Comparison of ENCODE assay signal across 8 cellular contexts in the genomic region with DNA sequence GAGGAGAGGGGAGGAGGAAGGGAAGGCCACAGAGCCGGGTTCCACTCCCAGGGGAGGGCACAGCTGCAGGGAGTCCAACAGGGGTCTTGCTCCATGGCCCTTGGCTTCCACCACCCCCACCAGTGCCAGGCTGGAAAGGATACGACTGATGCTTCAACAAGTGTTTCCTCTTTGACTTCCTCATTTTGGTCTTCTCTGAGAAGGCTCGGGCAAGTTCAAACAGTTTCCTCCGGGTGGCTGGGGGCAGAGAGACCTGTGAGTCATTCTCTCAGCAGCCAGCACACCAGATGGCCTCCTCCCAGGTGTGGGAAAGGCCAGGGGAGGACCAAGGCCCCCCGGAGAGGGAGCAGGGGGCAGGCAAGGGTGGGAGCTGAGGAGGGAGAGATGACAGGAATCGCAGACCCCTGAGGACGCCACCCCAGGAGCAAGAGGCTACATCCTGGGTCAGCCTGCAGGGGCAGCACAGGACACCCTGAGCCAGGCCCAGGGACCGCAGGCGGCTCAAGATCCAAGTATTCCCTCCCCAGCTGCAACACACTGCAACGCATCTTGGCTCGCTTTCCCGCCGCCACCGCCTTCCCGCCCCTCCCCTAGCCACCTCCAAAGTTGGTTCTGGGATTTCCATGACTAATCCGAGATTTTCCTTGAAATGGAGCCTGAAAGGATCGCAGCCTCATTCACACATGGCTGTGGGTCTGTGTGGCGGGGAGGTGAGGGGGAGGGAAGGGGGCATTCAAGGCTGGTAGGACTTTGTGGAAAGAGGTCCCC. TPM values are rescaled to one million over a fixed set of nuclear protein-coding genes. Genes with fewer than 3 reads are reported as not detected.
DNase-seq lines count a peak whose midpoint lies in the region; ATAC-seq, FAIRE-seq and TF ChIP-seq lines count a peak whose summit lies in the region.

No MANE protein-coding gene starts in this region.

- peak; percentile 73 for ATAC-seq in GM19023 (IDR thresholded peaks at IDR 0.05; ENCODE audit: unreplicated experiment)
- peak; percentile 78 for ATAC-seq in HG03439 (IDR thresholded peaks at IDR 0.05; ENCODE audit: unreplicated experiment)
- peak; percentile 78 for ATAC-seq in mucosa of descending colon
- peak; percentile 91 for ATAC-seq in aorta (ENCODE audit: low FRiP score)
- ATAC-seq in GM19035 (IDR thresholded peaks at IDR 0.05; ENCODE audit: unreplicated experiment): no peak

- no peaks in the 10 kb centered on the region for H3K23me2 ChIP-seq in H1 (ENCODE audit: low read depth, low read length)

- intact Hi-C loops in mucosa of descending colon (cut with DNase I, micrococcal nuclease): no loop called here
- intact Hi-C loops in aorta (cut with DNase I): loop anchor here in 1 of 2 donors (2.0 kb wide), 1 partner anchor 25 kb away; no protein-coding TSS in a partner anchor

- peak overlapping the region; percentile 67; the same call in 1 of the 2 replicates for H2BK5ac ChIP-seq in H1 (ENCODE audit: low read depth, low read length)

- H3K79me1 ChIP-seq in H1 (ENCODE audit: low read depth, low read length): no peaks in the 10 kb centered on the region

- peak overlapping the region; percentile 75 for H3K18ac ChIP-seq in H1 (ENCODE audit: extremely low read depth, low read length)

- no peaks in the 10 kb centered on the region for H3K9me3 ChIP-seq in H1 (ENCODE audit: insufficient read depth in 2 of 2, low read depth in 1 of 2, low read length in 1 of 2)
- no peaks in the 10 kb centered on the region for H3K9me3 ChIP-seq in mucosa of descending colon
- H3K9me3 ChIP-seq in aorta (ENCODE audit: control insufficient read depth, low read length): no peaks in the 10 kb centered on the region

- peak; percentile 65 to 68 for TF ChIP-seq RAD21 in H1 (IDR thresholded peaks at IDR 0.05 in 1 of 2, conservative IDR thresholded peaks at IDR 0.05 in 1 of 2; ENCODE audit: low read depth in 2 of 2, low read length in 2 of 2)

- H4K5ac ChIP-seq in H1 (ENCODE audit: insufficient read length, low read depth, low read length): no peak overlapping the region

- TF ChIP-seq CTCF in H1 (IDR thresholded peaks at IDR 0.05; ENCODE audit: control extremely low read depth in 1 of 3, insufficient read depth in 1 of 3, low read depth in 1 of 3, low read length in 3 of 3) (peak; percentile 65 to 79 (median 73)), mucosa of descending colon (IDR thresholded peaks at IDR 0.05) (no peak)

- H3K14ac ChIP-seq in H1 (ENCODE audit: insufficient read length): no peak overlapping the region

- H3K23ac ChIP-seq in H1 (ENCODE audit: insufficient read length): no peak overlapping the region

- whole genome bisulfite sequencing in H1 (ENCODE audit: extremely low coverage in 1 of 2, insufficient coverage in 1 of 2, insufficient read length in 1 of 2, insufficient replicate concordance in 2 of 2, low coverage in 1 of 2, low lambda C conversion rate in 2 of 2, missing lambda C conversion rate in 1 of 2), 2 experiments: 60% methylated on average over 15 of the region's 18 CpGs; no CpG with 5 or more reads in 1 of the 2 experiments
- whole genome bisulfite sequencing in aorta, 2 donors: 0 to 3% methylated on average over 16 to 18 of the region's 18 CpGs

- no peak overlapping the region; a peak in 1 of 4 replicates for H3K4me2 ChIP-seq in H1 (ENCODE audit: insufficient read depth in 1 of 2, low read depth in 2 of 2, low read length in 2 of 2)

- no peak overlapping the region for H2AFZ ChIP-seq in H1 (ENCODE audit: low read length)

- no peak for TF ChIP-seq EP300 in H1 (IDR thresholded peaks at IDR 0.05; ENCODE audit: borderline replicate concordance in 1 of 2, low read depth in 2 of 2, low read length in 2 of 2)

- H2BK15ac ChIP-seq in H1 (ENCODE audit: low read length): peak overlapping the region; percentile 84; the same call in 1 of the 2 replicates

- no peaks in the 10 kb centered on the region for H3K27me3 ChIP-seq in H1 (replicated peaks in 1 of 4; ENCODE audit: control insufficient read depth in 3 of 4, extremely low read depth in 1 of 4, insufficient read depth in 3 of 4, low read length in 3 of 4)
- H3K27me3 ChIP-seq in aorta (ENCODE audit: control insufficient read depth in 1 of 2, insufficient read depth in 2 of 2, low read length in 1 of 2): no peaks in the 10 kb centered on the region

- no peaks in the 10 kb centered on the region for H4K20me1 ChIP-seq in H1 (replicated peaks in 1 of 2; ENCODE audit: control insufficient read depth in 1 of 2, insufficient read depth in 2 of 2, low read length in 2 of 2)

- H2BK20ac ChIP-seq in H1 (ENCODE audit: low read length): 0 out of 2 replicates have a peak overlapping the region, but pooled peaks have one; percentile 32

- no peak overlapping the region for H2BK120ac ChIP-seq in H1 (replicated peaks; ENCODE audit: low read depth, low read length)

- peak; percentile 91 for DNase-seq in Caki2 (ENCODE audit: low read depth)
- DNase-seq in SIG-M5 treated with dmso at 0.1 percent for 504 hours (lab: John Stamatoyannopoulos, UW; ENCODE audit: unreplicated experiment): peak; percentile 98
- peak; percentile 58 to 71 for DNase-seq in H1 (ENCODE audit: low read depth in 1 of 2, low spot score in 2 of 2)
- peak; percentile 35 to 74 (median 65) for DNase-seq in mucosa of descending colon
- DNase-seq in aorta: peak; percentile 92 to 96

- H3K4me1 ChIP-seq in H1 (replicated peaks in 1 of 4; ENCODE audit: control insufficient read depth in 3 of 4, insufficient read depth in 4 of 4, low read length in 3 of 4): peaks cover 0 to 18% (median 11%) of the 10 kb centered on the region in 4 experiments; a peak in 6 of 7 replicates
- peaks cover 9% of the 10 kb centered on the region for H3K4me1 ChIP-seq in mucosa of descending colon (ENCODE audit: low read depth)
- no peaks in the 10 kb centered on the region for H3K4me1 ChIP-seq in aorta (ENCODE audit: control insufficient read depth in 1 of 2, insufficient read depth in 2 of 2, low read length in 2 of 2)

- no peak overlapping the region for H4K8ac ChIP-seq in H1 (ENCODE audit: extremely low read depth, insufficient read depth, low read length)

- no peak overlapping the region for H3K4ac ChIP-seq in H1 (replicated peaks; ENCODE audit: insufficient read length, low read depth, low read length)

- H3K36me3 ChIP-seq in H1 (ENCODE audit: control insufficient read depth in 2 of 4, insufficient read depth in 4 of 4, low read length in 3 of 4): no peaks in the 10 kb centered on the region; a peak in 1 of 8 replicates
- H3K36me3 ChIP-seq in mucosa of descending colon (ENCODE audit: low read depth): no peaks in the 10 kb centered on the region
- no peaks in the 10 kb centered on the region for H3K36me3 ChIP-seq in aorta (ENCODE audit: control insufficient read depth in 1 of 2, insufficient read depth in 2 of 2, low read length in 1 of 2)

- FAIRE-seq in H1 (lab: Jason Lieb, UNC): peak; percentile 57

- H2BK12ac ChIP-seq in H1 (ENCODE audit: low read depth, low read length): peak overlapping the region; percentile 68; the same call in 1 of the 2 replicates

- CTCF ChIA-PET in H1 (lab: Charles Lee; ENCODE audit: partially characterized antibody): interaction anchor here (0.6 to 20.7 kb wide), 22 partner anchors 10 to 243 kb away, joined by 3 to 221 read pairs (median 8); a partner anchor contains a TSS

- POLR2A ChIA-PET in H1 (lab: Charles Lee; ENCODE audit: partially characterized antibody): interaction anchor here (0.9 to 32.5 kb wide), 9 partner anchors 9 to 289 kb away, joined by 3 to 672 read pairs (median 4); a partner anchor contains a TSS

- peak overlapping the region; percentile 70 for H4K91ac ChIP-seq in H1 (replicated peaks; ENCODE audit: insufficient read length, low read length)

- H3K9ac ChIP-seq in H1 (replicated peaks in 1 of 4; ENCODE audit: extremely low read depth in 1 of 4, low read depth in 3 of 4, low read length in 3 of 4): no peak overlapping the region

- no peak for TF ChIP-seq POLR2A in H1 (IDR thresholded peaks at IDR 0.05; ENCODE audit: control extremely low read depth in 1 of 2, low read depth in 2 of 2, low read length in 2 of 2)

- H3K4me3 ChIP-seq in H1 (ENCODE audit: extremely low read depth in 1 of 4, insufficient read depth in 2 of 4, low read depth in 3 of 4, low read length in 4 of 4) (no peak overlapping the region), mucosa of descending colon (no peak overlapping the region), aorta (ENCODE audit: low read length in 2 of 2) (no peak overlapping the region)

- H3K27ac ChIP-seq in H1 (ENCODE audit: low read depth, low read length) (no peak overlapping the region), aorta (ENCODE audit: low read depth in 1 of 2, low read length in 2 of 2) (peak overlapping the region in 1 of 2 donors; percentile 87)

- H3K56ac ChIP-seq in H1 (replicated peaks; ENCODE audit: insufficient read length, low read depth, low read length): no peak overlapping the region

- peak overlapping the region; percentile 82; the same call in 1 of the 2 replicates for H2AK5ac ChIP-seq in H1 (ENCODE audit: low read depth, low read length)

- in situ Hi-C loops in Caki2 (cut with HindIII; ENCODE audit: low pct_unique_long_range_greater_than_20kb, low sequenced_read_pairs): no loop called here

- H3K79me2 ChIP-seq in H1 (ENCODE audit: control insufficient read depth in 1 of 2, insufficient read depth in 2 of 2, low read length in 2 of 2): no peaks in the 10 kb centered on the region

TF ChIP-seq in H1, 55 proteins besides CTCF, POLR2A, EP300 and RAD21 (continues in another document):
- TF ChIP-seq SP1 (IDR thresholded peaks at IDR 0.05; ENCODE audit: low read depth, low read length) (no peak), HDAC2 (IDR thresholded peaks at IDR 0.05; ENCODE audit: borderline replicate concordance in 1 of 2, low read depth in 2 of 2, low read length in 2 of 2) (no peak)
- TF ChIP-seq, protein P1, sequence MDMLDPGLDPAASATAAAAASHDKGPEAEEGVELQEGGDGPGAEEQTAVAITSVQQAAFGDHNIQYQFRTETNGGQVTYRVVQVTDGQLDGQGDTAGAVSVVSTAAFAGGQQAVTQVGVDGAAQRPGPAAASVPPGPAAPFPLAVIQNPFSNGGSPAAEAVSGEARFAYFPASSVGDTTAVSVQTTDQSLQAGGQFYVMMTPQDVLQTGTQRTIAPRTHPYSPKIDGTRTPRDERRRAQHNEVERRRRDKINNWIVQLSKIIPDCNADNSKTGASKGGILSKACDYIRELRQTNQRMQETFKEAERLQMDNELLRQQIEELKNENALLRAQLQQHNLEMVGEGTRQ (IDR thresholded peaks at IDR 0.05; ENCODE audit: low read length): no peak

RNA-seq across cellular contexts. Expression of a gene that starts 18.3 kb away (rescaled TPM):
- total RNA-seq in Caki2 (2014; rRNA removed; shearing (Covaris generic); ENCODE audit: low replicate concordance): 57.0 and 71.5 TPM in 2 replicates
- 60.4 and 73.4 TPM in 2 replicates for total RNA-seq in H1 (2021; fragmentation: NEBNext Ultra II Directional; extraction: Animal tissue kit (Norgen Biotek cat#: 25700))
- polyA plus RNA-seq in H1 (2011; rRNA removed) (32.9 and 38.6 TPM in 2 replicates), aorta (10 to 100 TPM; 22.5 to 39.9 TPM)
- 68.9 TPM for polyA plus RNA-seq in H1 (2011; cell fraction: cytosol; rRNA removed)
- 26.0 TPM for polyA plus RNA-seq in H1 (2011; cell fraction: nucleus; rRNA removed)
- polyA plus RNA-seq in H1 (2012, experiment 1 of 2): 64.2 to 105 TPM (median 72.5 TPM) in 4 replicates
- 49.1 TPM for polyA plus RNA-seq in H1 (2012, experiment 2 of 2)
- polyA plus RNA-seq in H1 (2013, experiment 1 of 2): 25.2 TPM
- 26.2 TPM for polyA plus RNA-seq in H1 (2013, experiment 2 of 2)
- polyA minus RNA-seq in H1 (2011; rRNA and poly(A)+ RNA removed): 18.4 and 25.9 TPM in 2 replicates
- polyA minus RNA-seq in H1 (2011; cell fraction: cytosol; rRNA and poly(A)+ RNA removed): 10.5 TPM
- 21.0 TPM for polyA minus RNA-seq in H1 (2011; cell fraction: nucleus; rRNA and poly(A)+ RNA removed)
- total RNA-seq in mucosa of descending colon (10 to 100 TPM; 15.1 to 27.2 (median 24.0) TPM), aorta (10 to 100 TPM; 21.6 to 22.8 TPM)
